Comparison of ENCODE assay signal across 10 cellular contexts in genomic region chr2:181235683-181236459, GRCh38.
DNase-seq lines count a peak whose midpoint lies in the region; ATAC-seq and TF ChIP-seq lines count a peak whose summit lies in the region.
"Had no signal": no experiment of that assay in that cellular context is flagged by ENCODE, and none has a peak within 500 bp of the region (broad histone marks: within the 10 kb centered on the region; RNA-seq: fewer than 3 reads in every experiment).

No MANE protein-coding gene starts in this region.

- no peak for TF ChIP-seq EP300 in stomach (IDR thresholded peaks at IDR 0.05)

- peak; percentile 23 for DNase-seq in GM19238 (ENCODE audit: insufficient read length, low spot score)
- no peak for DNase-seq in stimulated activated effector memory CD8-positive, alpha-beta T cell treated with anti-CD3 and anti-CD28 coated beads, Interleukin-12 subunit alpha, Interleukin-12 subunit beta, amount 100 ng/mL, for 72 hours (ENCODE audit: low spot score in 2 of 2)
- DNase-seq in stomach, result no peak
- DNase-seq in stimulated activated CD4-positive, alpha-beta T cell treated with anti-CD3 and anti-CD28 coated beads, Interleukin-4, amount 100 ng/mL, for 4 hours, result no peak
- DNase-seq in putamen (ENCODE audit: low spot score), result no peak
- DNase-seq: activated naive CD4-positive, alpha-beta T cell; NCI-H345; nucleus accumbens had no signal

- ATAC-seq in HG02588 (IDR thresholded peaks at IDR 0.05; ENCODE audit: unreplicated experiment) (peak; percentile 97), HG03457 (IDR thresholded peaks at IDR 0.05; ENCODE audit: unreplicated experiment) (peak; percentile 98)
- peak; percentile 92 for ATAC-seq in stimulated activated effector memory CD8-positive, alpha-beta T cell treated with anti-CD3 and anti-CD28 coated beads, Interleukin-12 subunit alpha, Interleukin-12 subunit beta, amount 100 ng/mL, for 72 hours

- H3K4me3 Mint-ChIP-seq in stimulated activated effector memory CD8-positive, alpha-beta T cell treated with anti-CD3 and anti-CD28 coated beads, Interleukin-12 subunit alpha, Interleukin-12 subunit beta, amount 100 ng/mL, for 72 hours, result no peak overlapping the region

- 72 to 85% (median 78%) methylated on average over 4 of the region's 4 CpGs for WGBS in stomach, 5 donors

- no peaks in the 10 kb centered on the region for H3K27me3 ChIP-seq in stomach

- H3K4me1 Mint-ChIP-seq in stimulated activated effector memory CD8-positive, alpha-beta T cell treated with anti-CD3 and anti-CD28 coated beads, Interleukin-12 subunit alpha, Interleukin-12 subunit beta, amount 100 ng/mL, for 72 hours, result peaks cover 16% of the 10 kb centered on the region

- H3K9me3 Mint-ChIP-seq in stimulated activated effector memory CD8-positive, alpha-beta T cell treated with anti-CD3 and anti-CD28 coated beads, Interleukin-12 subunit alpha, Interleukin-12 subunit beta, amount 100 ng/mL, for 72 hours, result no peaks in the 10 kb centered on the region

- no peaks in the 10 kb centered on the region for H3K9me3 ChIP-seq in stomach

- TF ChIP-seq CTCF in stomach (IDR thresholded peaks at IDR 0.05), result no peak

- no peaks in the 10 kb centered on the region for H3K36me3 ChIP-seq in stomach

- no peak overlapping the region for H3K4me3 ChIP-seq in stomach

- intact Hi-C loops in stomach (cut with DNase I; ENCODE audit: low total_unique reads), result no loop called here

- no peak overlapping the region for H3K27ac Mint-ChIP-seq in stimulated activated effector memory CD8-positive, alpha-beta T cell treated with anti-CD3 and anti-CD28 coated beads, Interleukin-12 subunit alpha, Interleukin-12 subunit beta, amount 100 ng/mL, for 72 hours

- no peak for TF ChIP-seq POLR2A in stomach (IDR thresholded peaks at IDR 0.05)

- H3K27ac ChIP-seq in stomach, result no peak overlapping the region

- no peaks in the 10 kb centered on the region for H3K4me1 ChIP-seq in stomach

- H3K36me3 Mint-ChIP-seq in stimulated activated effector memory CD8-positive, alpha-beta T cell treated with anti-CD3 and anti-CD28 coated beads, Interleukin-12 subunit alpha, Interleukin-12 subunit beta, amount 100 ng/mL, for 72 hours, result no peaks in the 10 kb centered on the region
